8 cellular contexts compared by ENCODE assay signal in the genomic region with DNA sequence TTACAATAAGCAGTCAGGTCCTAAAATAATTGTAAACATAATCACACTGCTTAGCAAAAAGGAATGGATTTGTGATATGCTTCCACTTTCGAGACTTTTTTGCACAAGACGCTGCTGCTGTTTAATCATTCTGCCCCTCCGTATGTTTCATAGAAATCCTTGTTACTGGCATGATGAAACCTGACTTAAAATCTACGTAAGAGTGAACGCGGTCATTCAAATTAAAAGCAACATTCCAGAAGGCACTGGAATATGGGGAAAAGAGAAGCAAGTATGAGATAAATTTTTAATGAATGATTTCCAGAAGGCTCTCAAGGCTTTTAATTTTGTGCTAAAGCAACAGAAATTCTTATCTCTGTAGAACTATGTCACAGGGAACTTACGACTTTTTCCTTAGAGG. TPM values are rescaled to one million over a fixed set of nuclear protein-coding genes. Genes with fewer than 3 reads are reported as not detected.
A peak's percentile ranks its signal among the peaks of the same experiment; 100 is the strongest.
DNase-seq lines count a peak whose midpoint lies in the region; ATAC-seq and TF ChIP-seq lines count a peak whose summit lies in the region.

No MANE protein-coding gene starts in this region.

- H3K9me2 ChIP-seq in OCI-LY1 (ENCODE audit: low read depth, low read length): no peaks in the 10 kb centered on the region

- no peaks in the 10 kb centered on the region for H4K20me1 ChIP-seq in OCI-LY1 (ENCODE audit: insufficient read depth, low read length)

- no peaks in the 10 kb centered on the region for H3K27me3 Mint-ChIP-seq in CD4-positive, alpha-beta memory T cell
- no peaks in the 10 kb centered on the region for H3K27me3 Mint-ChIP-seq in neural crest cell (ENCODE audit: low read depth)

- H3K27ac Mint-ChIP-seq in CD4-positive, alpha-beta memory T cell: peak overlapping the region in 6 of 7 donors; percentile 23 to 93 (median 90)
- H3K27ac Mint-ChIP-seq in neural crest cell (ENCODE audit: unreplicated experiment): peak overlapping the region; percentile 93

- peak overlapping the region; percentile 82 for H3K4me2 ChIP-seq in OCI-LY1 (ENCODE audit: low read length)

- no peak overlapping the region for H3K27ac ChIP-seq in CD4-positive, alpha-beta memory T cell (ENCODE audit: low read depth, low read length)
- peak overlapping the region; percentile 67 for H3K27ac ChIP-seq in OCI-LY1 (ENCODE audit: low read depth, low read length, poor library complexity, severe bottlenecking)
- no peak overlapping the region for H3K27ac ChIP-seq in effector memory CD4-positive, alpha-beta T cell (ENCODE audit: insufficient read depth, low read length, poor library complexity, severe bottlenecking)

- peak overlapping the region; percentile 83 to 93 (median 91) for H3K4me3 Mint-ChIP-seq in CD4-positive, alpha-beta memory T cell
- H3K4me3 Mint-ChIP-seq in neural crest cell: peak overlapping the region; percentile 97

- no peaks in the 10 kb centered on the region for H3K27me3 ChIP-seq in CD4-positive, alpha-beta memory T cell (ENCODE audit: insufficient read depth, low read length)
- H3K27me3 ChIP-seq in OCI-LY1 (ENCODE audit: insufficient read depth, low read length): no peaks in the 10 kb centered on the region
- no peaks in the 10 kb centered on the region for H3K27me3 ChIP-seq in effector memory CD4-positive, alpha-beta T cell (replicated peaks; ENCODE audit: control insufficient read depth, insufficient read depth, low read length, poor library complexity, severe bottlenecking)

- H3K4me1 ChIP-seq in CD4-positive, alpha-beta memory T cell (ENCODE audit: insufficient read depth, low read length): peaks cover 61% of the 10 kb centered on the region
- peaks cover 60% of the 10 kb centered on the region for H3K4me1 ChIP-seq in OCI-LY1 (ENCODE audit: insufficient read depth, low read length, severe bottlenecking)
- H3K4me1 ChIP-seq in effector memory CD4-positive, alpha-beta T cell (ENCODE audit: control insufficient read depth, insufficient read depth, low read length, poor library complexity, severe bottlenecking): peaks cover 9% of the 10 kb centered on the region

- no peaks in the 10 kb centered on the region for H3F3A ChIP-seq in OCI-LY1 (ENCODE audit: insufficient read depth, low read length)

- ATAC-seq in GM18867 (IDR thresholded peaks at IDR 0.05; ENCODE audit: unreplicated experiment) (no peak), GM18907 (IDR thresholded peaks at IDR 0.05; ENCODE audit: unreplicated experiment) (no peak)

- DNase-seq in CD4-positive, alpha-beta memory T cell: no peak
- DNase-seq in effector memory CD4-positive, alpha-beta T cell: no peak
- no peak for DNase-seq in neural crest cell (ENCODE audit: low read depth, low spot score)
- DNase-seq in NCI-H2196 treated with DMSO at 0.1 percent for 48 hours (lab: John Stamatoyannopoulos, UW; ENCODE audit: unreplicated experiment): no peak
- no peak for DNase-seq in NOMO-1 treated with DMSO at 0.1 percent for 48 hours (lab: John Stamatoyannopoulos, UW; ENCODE audit: unreplicated experiment)

- H3K36me3 ChIP-seq in CD4-positive, alpha-beta memory T cell (ENCODE audit: insufficient read depth, low read length): no peaks in the 10 kb centered on the region
- peaks cover 17% of the 10 kb centered on the region for H3K36me3 ChIP-seq in OCI-LY1 (ENCODE audit: insufficient read depth, low read length)
- H3K36me3 ChIP-seq in effector memory CD4-positive, alpha-beta T cell (ENCODE audit: control insufficient read depth, insufficient read depth, low read length): no peaks in the 10 kb centered on the region

- peak overlapping the region; percentile 77 for H3K9ac ChIP-seq in OCI-LY1 (ENCODE audit: low read length)

- peaks cover 56% of the 10 kb centered on the region for H3K79me2 ChIP-seq in OCI-LY1 (ENCODE audit: insufficient read depth, low read length)

- peaks cover 0 to 1% (median 0%) of the 10 kb centered on the region in 8 donors for H3K9me3 Mint-ChIP-seq in CD4-positive, alpha-beta memory T cell
- no peaks in the 10 kb centered on the region for H3K9me3 Mint-ChIP-seq in neural crest cell

- H3K36me3 Mint-ChIP-seq in CD4-positive, alpha-beta memory T cell: peaks cover 0 to 16% of the 10 kb centered on the region in 2 donors
- peaks cover 6% of the 10 kb centered on the region for H3K36me3 Mint-ChIP-seq in neural crest cell (ENCODE audit: low read depth)

- peaks cover 38 to 67% (median 46%) of the 10 kb centered on the region in 4 donors for H3K4me1 Mint-ChIP-seq in CD4-positive, alpha-beta memory T cell
- peaks cover 49% of the 10 kb centered on the region for H3K4me1 Mint-ChIP-seq in neural crest cell

- H3K9me3 ChIP-seq in CD4-positive, alpha-beta memory T cell (ENCODE audit: control insufficient read depth in 1 of 2, low read length in 2 of 2): no peaks in the 10 kb centered on the region
- H3K9me3 ChIP-seq in OCI-LY1 (ENCODE audit: low read length): no peaks in the 10 kb centered on the region
- no peaks in the 10 kb centered on the region for H3K9me3 ChIP-seq in effector memory CD4-positive, alpha-beta T cell (ENCODE audit: control insufficient read depth, low read length)

- peak overlapping the region in 1 of 2 donors; percentile 61 for H3K4me3 ChIP-seq in CD4-positive, alpha-beta memory T cell (ENCODE audit: low read length in 2 of 2)
- peak overlapping the region; percentile 75 for H3K4me3 ChIP-seq in OCI-LY1 (ENCODE audit: low read depth, low read length, poor library complexity, severe bottlenecking)
- H3K4me3 ChIP-seq in effector memory CD4-positive, alpha-beta T cell (ENCODE audit: insufficient read depth, low read depth, low read length, poor library complexity, severe bottlenecking): peak overlapping the region; percentile 53

- no peak for TF ChIP-seq CTCF in OCI-LY1 (IDR thresholded peaks at IDR 0.05; ENCODE audit: low read length)
- TF ChIP-seq CTCF in neural crest cell (conservative IDR thresholded peaks at IDR 0.05): no peak

- H2AFZ ChIP-seq in OCI-LY1 (ENCODE audit: low read length): no peak overlapping the region

- CTCF ChIA-PET in CD4-positive, alpha-beta memory T cell (lab: Charles Lee; ENCODE audit: partially characterized antibody): interaction anchor here (0.9 to 2.2 kb wide), 2 partner anchors 44 to 49 kb away, joined by 3 to 7 read pairs; partner anchors contain the start of genes CDKN3 and GMFB

- POLR2A ChIA-PET in CD4-positive, alpha-beta memory T cell (lab: Charles Lee; ENCODE audit: partially characterized antibody): interaction anchor here (1.2 to 3.0 kb wide), 2 partner anchors 42 to 69 kb away, joined by 4 to 13 read pairs; partner anchors contain the start of gene CGRRF1

- intact Hi-C loops in CD4-positive, alpha-beta memory T cell (cut with micrococcal nuclease): loop anchor here (2.0 to 5.0 kb wide), 4 partner anchors 187 to 488 kb away; partner anchors contain the start of gene GCH1

RNA-seq across cellular contexts. Expression of gene CNIH1, which starts 1.1 kb away (rescaled TPM):
- 10 to 100 TPM; 46.9 to 54.2 TPM for total RNA-seq in CD4-positive, alpha-beta memory T cell
- polyA plus RNA-seq in CD4-positive, alpha-beta memory T cell: 100 to 1,000 TPM in 1 of 2 donors, 10 to 100 TPM in 1; 89.1 to 128 TPM
- total RNA-seq in neural crest cell: 118 and 120 TPM in 2 replicates

RNA-seq across cellular contexts. Expression of gene CDKN3, which starts 43.2 kb away (rescaled TPM):
- 1 to 10 TPM; 1.1 to 1.6 TPM for total RNA-seq in CD4-positive, alpha-beta memory T cell
- polyA plus RNA-seq in CD4-positive, alpha-beta memory T cell: 1 to 10 TPM; 2.9 to 5.0 TPM
- total RNA-seq in neural crest cell: 39.4 and 43.8 TPM in 2 replicates

RNA-seq across cellular contexts. Expression of gene GMFB, which starts 48.7 kb away (rescaled TPM):
- total RNA-seq in CD4-positive, alpha-beta memory T cell: 10 to 100 TPM; 31.1 to 36.4 TPM
- polyA plus RNA-seq in CD4-positive, alpha-beta memory T cell: 10 to 100 TPM; 19.1 to 20.1 TPM
- 64.8 and 68.5 TPM in 2 replicates for total RNA-seq in neural crest cell

Comparison
In these comparisons a context has a peak if more than half of its experiments do, and no peak if none do; other contexts are left out.
1. RNA of gene CDKN3, which starts 43.2 kb away (total RNA-seq): 39.4 to 43.8 TPM in neural crest cell; 1.1 to 1.6 TPM in CD4-positive, alpha-beta memory T cell; every median in the first group is over 10 times any median in the second.